1 cellular context compared by ENCODE assay signal in the genomic region with DNA sequence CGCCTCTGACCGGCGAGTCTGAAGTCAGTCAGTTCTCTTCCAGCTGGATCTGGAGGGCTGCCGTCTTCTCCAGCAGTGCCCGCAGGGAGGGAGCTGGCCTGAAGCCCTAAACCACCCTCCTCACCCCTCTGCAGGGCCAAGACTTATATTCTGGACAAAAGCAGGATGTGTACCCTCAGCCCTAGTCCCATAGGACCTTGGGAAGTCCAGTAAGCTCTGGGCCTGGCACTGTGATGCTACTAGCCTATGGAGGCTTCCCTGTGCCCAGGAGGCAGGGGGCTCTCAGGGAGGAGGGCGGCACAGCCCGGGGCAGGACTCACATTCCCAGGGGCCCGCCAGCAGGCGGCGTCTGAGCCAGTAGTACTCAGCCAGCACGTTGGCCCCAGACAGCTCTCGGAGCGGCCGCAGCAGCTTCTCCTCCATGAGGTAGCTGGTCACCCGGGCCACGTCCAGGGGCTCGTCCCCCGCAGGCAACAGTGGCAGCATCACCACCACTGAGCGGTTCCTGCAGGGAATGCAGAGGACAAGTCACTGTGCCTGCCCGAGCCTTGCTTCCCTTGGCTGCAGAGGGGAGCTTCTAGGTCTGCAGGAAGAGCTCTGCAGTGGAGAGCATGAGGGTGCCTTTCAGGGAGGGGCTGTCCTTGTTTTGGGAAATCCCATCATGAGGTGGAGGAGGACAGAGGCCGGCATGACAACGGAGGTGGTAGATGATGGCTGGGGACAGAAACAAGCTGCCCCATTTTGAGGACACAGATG.
A peak's percentile ranks its signal among the peaks of the same experiment; 100 is the strongest.
TF ChIP-seq lines count a peak whose summit lies in the region.

No MANE protein-coding gene starts in this region.

TF ChIP-seq in HepG2, 621 proteins besides CTCF, POLR2A, EP300 and RAD21 (continued from another document and continues in another):
- TF ChIP-seq, protein P1, sequence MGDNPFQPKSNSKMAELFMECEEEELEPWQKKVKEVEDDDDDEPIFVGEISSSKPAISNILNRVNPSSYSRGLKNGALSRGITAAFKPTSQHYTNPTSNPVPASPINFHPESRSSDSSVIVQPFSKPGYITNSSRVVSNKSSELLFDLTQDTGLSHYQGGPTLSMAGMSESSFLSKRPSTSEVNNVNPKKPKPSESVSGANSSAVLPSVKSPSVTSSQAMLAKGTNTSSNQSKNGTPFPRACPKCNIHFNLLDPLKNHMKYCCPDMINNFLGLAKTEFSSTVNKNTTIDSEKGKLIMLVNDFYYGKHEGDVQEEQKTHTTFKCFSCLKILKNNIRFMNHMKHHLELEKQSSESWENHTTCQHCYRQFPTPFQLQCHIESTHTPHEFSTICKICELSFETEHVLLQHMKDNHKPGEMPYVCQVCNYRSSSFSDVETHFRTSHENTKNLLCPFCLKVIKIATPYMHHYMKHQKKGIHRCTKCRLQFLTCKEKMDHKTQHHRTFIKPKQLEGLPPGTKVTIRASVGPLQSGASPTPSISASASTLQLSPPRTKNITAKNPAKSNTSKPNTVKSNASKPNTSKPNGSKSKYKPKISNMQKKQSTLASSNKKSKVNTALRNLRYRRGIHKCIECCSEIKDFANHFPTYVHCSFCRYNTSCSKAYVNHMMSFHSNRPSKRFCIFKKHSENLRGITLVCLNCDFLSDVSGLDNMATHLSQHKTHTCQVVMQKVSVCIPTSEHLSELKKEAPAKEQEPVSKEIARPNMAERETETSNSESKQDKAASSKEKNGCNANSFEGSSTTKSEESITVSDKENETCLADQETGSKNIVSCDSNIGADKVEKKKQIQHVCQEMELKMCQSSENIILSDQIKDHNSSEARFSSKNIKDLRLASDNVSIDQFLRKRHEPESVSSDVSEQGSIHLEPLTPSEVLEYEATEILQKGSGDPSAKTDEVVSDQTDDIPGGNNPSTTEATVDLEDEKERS (CRISPR knock-in tag; IDR thresholded peaks at IDR 0.05) = no peak
- TF ChIP-seq FOXP1 (IDR thresholded peaks at IDR 0.05) = no peak
- TF ChIP-seq FOXP1 (CRISPR knock-in tag; IDR thresholded peaks at IDR 0.05) = no peak
- TF ChIP-seq JUN (CRISPR knock-in tag; IDR thresholded peaks at IDR 0.05) = no peak
- TF ChIP-seq JARID2 (CRISPR knock-in tag; IDR thresholded peaks at IDR 0.05; ENCODE audit: insufficient replicate concordance) = peak; percentile 44
- no peak for TF ChIP-seq REXO4 (CRISPR knock-in tag; IDR thresholded peaks at IDR 0.05; ENCODE audit: borderline replicate concordance)
- peak; percentile 86; the same call in 1 of the 2 replicates for TF ChIP-seq KDM2A (CRISPR knock-in tag; IDR thresholded peaks at IDR 0.05; ENCODE audit: borderline replicate concordance, low read depth)
- TF ChIP-seq TMF1 (CRISPR knock-in tag; IDR thresholded peaks at IDR 0.05; ENCODE audit: low read depth) = no peak
- TF ChIP-seq ZNF101 (CRISPR knock-in tag; IDR thresholded peaks at IDR 0.05; ENCODE audit: borderline replicate concordance, low read depth) = no peak
- peak; percentile 67; the same call in 1 of the 2 replicates for TF ChIP-seq ZSCAN21 (CRISPR knock-in tag; IDR thresholded peaks at IDR 0.05; ENCODE audit: borderline replicate concordance)
- TF ChIP-seq, protein P2, sequence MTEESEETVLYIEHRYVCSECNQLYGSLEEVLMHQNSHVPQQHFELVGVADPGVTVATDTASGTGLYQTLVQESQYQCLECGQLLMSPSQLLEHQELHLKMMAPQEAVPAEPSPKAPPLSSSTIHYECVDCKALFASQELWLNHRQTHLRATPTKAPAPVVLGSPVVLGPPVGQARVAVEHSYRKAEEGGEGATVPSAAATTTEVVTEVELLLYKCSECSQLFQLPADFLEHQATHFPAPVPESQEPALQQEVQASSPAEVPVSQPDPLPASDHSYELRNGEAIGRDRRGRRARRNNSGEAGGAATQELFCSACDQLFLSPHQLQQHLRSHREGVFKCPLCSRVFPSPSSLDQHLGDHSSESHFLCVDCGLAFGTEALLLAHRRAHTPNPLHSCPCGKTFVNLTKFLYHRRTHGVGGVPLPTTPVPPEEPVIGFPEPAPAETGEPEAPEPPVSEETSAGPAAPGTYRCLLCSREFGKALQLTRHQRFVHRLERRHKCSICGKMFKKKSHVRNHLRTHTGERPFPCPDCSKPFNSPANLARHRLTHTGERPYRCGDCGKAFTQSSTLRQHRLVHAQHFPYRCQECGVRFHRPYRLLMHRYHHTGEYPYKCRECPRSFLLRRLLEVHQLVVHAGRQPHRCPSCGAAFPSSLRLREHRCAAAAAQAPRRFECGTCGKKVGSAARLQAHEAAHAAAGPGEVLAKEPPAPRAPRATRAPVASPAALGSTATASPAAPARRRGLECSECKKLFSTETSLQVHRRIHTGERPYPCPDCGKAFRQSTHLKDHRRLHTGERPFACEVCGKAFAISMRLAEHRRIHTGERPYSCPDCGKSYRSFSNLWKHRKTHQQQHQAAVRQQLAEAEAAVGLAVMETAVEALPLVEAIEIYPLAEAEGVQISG (CRISPR knock-in tag; IDR thresholded peaks at IDR 0.05) = peak; percentile 81
- TF ChIP-seq SRSF1 (optimal IDR thresholded peaks at IDR 0.05; ENCODE audit: low read depth, low read length) = no peak
- no peak for TF ChIP-seq RFX5 (IDR thresholded peaks at IDR 0.05; ENCODE audit: low read depth, low read length)
- no peak for TF ChIP-seq CBX1 (IDR thresholded peaks at IDR 0.05; ENCODE audit: low read depth)
- no peak for TF ChIP-seq ASH2L (IDR thresholded peaks at IDR 0.05; ENCODE audit: insufficient read length, low read depth, low read length)
- TF ChIP-seq, protein P3, sequence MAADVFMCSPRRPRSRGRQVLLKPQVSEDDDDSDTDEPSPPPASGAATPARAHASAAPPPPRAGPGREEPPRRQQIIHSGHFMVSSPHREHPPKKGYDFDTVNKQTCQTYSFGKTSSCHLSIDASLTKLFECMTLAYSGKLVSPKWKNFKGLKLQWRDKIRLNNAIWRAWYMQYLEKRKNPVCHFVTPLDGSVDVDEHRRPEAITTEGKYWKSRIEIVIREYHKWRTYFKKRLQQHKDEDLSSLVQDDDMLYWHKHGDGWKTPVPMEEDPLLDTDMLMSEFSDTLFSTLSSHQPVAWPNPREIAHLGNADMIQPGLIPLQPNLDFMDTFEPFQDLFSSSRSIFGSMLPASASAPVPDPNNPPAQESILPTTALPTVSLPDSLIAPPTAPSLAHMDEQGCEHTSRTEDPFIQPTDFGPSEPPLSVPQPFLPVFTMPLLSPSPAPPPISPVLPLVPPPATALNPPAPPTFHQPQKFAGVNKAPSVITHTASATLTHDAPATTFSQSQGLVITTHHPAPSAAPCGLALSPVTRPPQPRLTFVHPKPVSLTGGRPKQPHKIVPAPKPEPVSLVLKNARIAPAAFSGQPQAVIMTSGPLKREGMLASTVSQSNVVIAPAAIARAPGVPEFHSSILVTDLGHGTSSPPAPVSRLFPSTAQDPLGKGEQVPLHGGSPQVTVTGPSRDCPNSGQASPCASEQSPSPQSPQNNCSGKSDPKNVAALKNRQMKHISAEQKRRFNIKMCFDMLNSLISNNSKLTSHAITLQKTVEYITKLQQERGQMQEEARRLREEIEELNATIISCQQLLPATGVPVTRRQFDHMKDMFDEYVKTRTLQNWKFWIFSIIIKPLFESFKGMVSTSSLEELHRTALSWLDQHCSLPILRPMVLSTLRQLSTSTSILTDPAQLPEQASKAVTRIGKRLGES (CRISPR knock-in tag; IDR thresholded peaks at IDR 0.05; ENCODE audit: borderline replicate concordance) = no peak
- peak; percentile 93 for TF ChIP-seq ZNF263 (CRISPR knock-in tag; IDR thresholded peaks at IDR 0.05)
- TF ChIP-seq MLLT10 (CRISPR knock-in tag; IDR thresholded peaks at IDR 0.05) = no peak
- TF ChIP-seq, protein P4, sequence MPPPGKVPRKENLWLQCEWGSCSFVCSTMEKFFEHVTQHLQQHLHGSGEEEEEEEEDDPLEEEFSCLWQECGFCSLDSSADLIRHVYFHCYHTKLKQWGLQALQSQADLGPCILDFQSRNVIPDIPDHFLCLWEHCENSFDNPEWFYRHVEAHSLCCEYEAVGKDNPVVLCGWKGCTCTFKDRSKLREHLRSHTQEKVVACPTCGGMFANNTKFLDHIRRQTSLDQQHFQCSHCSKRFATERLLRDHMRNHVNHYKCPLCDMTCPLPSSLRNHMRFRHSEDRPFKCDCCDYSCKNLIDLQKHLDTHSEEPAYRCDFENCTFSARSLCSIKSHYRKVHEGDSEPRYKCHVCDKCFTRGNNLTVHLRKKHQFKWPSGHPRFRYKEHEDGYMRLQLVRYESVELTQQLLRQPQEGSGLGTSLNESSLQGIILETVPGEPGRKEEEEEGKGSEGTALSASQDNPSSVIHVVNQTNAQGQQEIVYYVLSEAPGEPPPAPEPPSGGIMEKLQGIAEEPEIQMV (CRISPR knock-in tag; IDR thresholded peaks at IDR 0.05; ENCODE audit: low read depth) = peak; percentile 75; the same call in 1 of the 2 replicates
- TF ChIP-seq CBFB (CRISPR knock-in tag; IDR thresholded peaks at IDR 0.05) = peak; percentile 19; the same call in 1 of the 2 replicates
- TF ChIP-seq, protein P5, sequence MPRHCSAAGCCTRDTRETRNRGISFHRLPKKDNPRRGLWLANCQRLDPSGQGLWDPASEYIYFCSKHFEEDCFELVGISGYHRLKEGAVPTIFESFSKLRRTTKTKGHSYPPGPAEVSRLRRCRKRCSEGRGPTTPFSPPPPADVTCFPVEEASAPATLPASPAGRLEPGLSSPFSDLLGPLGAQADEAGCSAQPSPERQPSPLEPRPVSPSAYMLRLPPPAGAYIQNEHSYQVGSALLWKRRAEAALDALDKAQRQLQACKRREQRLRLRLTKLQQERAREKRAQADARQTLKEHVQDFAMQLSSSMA (CRISPR knock-in tag; IDR thresholded peaks at IDR 0.05) = no peak
- TF ChIP-seq HCFC1 (IDR thresholded peaks at IDR 0.05; ENCODE audit: low read depth, low read length) = no peak
- TF ChIP-seq ZNF768 (CRISPR knock-in tag; IDR thresholded peaks at IDR 0.05) = peak; percentile 69
- TF ChIP-seq, protein P6, sequence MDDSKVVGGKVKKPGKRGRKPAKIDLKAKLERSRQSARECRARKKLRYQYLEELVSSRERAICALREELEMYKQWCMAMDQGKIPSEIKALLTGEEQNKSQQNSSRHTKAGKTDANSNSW (CRISPR knock-in tag; IDR thresholded peaks at IDR 0.05; ENCODE audit: borderline replicate concordance) = no peak
- peak; percentile 23 for TF ChIP-seq RBM39 (IDR thresholded peaks at IDR 0.05; ENCODE audit: low read depth, low read length, poor library complexity, severe bottlenecking)
- TF ChIP-seq HNRNPL (IDR thresholded peaks at IDR 0.05; ENCODE audit: low read depth, low read length) = peak; percentile 96
- no peak for TF ChIP-seq ZNF879 (CRISPR knock-in tag; IDR thresholded peaks at IDR 0.05)
- TF ChIP-seq ZNF264 (CRISPR knock-in tag; IDR thresholded peaks at IDR 0.05) = no peak
- no peak for TF ChIP-seq NFRKB (IDR thresholded peaks at IDR 0.05)
- TF ChIP-seq, protein P7, sequence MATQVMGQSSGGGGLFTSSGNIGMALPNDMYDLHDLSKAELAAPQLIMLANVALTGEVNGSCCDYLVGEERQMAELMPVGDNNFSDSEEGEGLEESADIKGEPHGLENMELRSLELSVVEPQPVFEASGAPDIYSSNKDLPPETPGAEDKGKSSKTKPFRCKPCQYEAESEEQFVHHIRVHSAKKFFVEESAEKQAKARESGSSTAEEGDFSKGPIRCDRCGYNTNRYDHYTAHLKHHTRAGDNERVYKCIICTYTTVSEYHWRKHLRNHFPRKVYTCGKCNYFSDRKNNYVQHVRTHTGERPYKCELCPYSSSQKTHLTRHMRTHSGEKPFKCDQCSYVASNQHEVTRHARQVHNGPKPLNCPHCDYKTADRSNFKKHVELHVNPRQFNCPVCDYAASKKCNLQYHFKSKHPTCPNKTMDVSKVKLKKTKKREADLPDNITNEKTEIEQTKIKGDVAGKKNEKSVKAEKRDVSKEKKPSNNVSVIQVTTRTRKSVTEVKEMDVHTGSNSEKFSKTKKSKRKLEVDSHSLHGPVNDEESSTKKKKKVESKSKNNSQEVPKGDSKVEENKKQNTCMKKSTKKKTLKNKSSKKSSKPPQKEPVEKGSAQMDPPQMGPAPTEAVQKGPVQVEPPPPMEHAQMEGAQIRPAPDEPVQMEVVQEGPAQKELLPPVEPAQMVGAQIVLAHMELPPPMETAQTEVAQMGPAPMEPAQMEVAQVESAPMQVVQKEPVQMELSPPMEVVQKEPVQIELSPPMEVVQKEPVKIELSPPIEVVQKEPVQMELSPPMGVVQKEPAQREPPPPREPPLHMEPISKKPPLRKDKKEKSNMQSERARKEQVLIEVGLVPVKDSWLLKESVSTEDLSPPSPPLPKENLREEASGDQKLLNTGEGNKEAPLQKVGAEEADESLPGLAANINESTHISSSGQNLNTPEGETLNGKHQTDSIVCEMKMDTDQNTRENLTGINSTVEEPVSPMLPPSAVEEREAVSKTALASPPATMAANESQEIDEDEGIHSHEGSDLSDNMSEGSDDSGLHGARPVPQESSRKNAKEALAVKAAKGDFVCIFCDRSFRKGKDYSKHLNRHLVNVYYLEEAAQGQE (IDR thresholded peaks at IDR 0.05; ENCODE audit: borderline replicate concordance in 1 of 2, low read depth in 1 of 2, low read length in 2 of 2) = no peak
- TF ChIP-seq HOXA9 (CRISPR knock-in tag; IDR thresholded peaks at IDR 0.05; ENCODE audit: borderline replicate concordance) = peak; percentile 75; the same call in 1 of the 2 replicates
- TF ChIP-seq SUZ12 (IDR thresholded peaks at IDR 0.05; ENCODE audit: low read depth, low read length) = no peak
- TF ChIP-seq ATAD3A (CRISPR knock-in tag; IDR thresholded peaks at IDR 0.05) = no peak
- TF ChIP-seq IRX3 (CRISPR knock-in tag; IDR thresholded peaks at IDR 0.05; ENCODE audit: borderline replicate concordance, low read depth) = no peak
- TF ChIP-seq, protein P8, sequence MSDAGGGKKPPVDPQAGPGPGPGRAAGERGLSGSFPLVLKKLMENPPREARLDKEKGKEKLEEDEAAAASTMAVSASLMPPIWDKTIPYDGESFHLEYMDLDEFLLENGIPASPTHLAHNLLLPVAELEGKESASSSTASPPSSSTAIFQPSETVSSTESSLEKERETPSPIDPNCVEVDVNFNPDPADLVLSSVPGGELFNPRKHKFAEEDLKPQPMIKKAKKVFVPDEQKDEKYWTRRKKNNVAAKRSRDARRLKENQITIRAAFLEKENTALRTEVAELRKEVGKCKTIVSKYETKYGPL (CRISPR knock-in tag; IDR thresholded peaks at IDR 0.05) = no peak
- 0 out of 2 replicates have a peak, but pooled peaks have one; percentile 36 for TF ChIP-seq ZSCAN20 (CRISPR knock-in tag; IDR thresholded peaks at IDR 0.05; ENCODE audit: borderline replicate concordance)
- TF ChIP-seq POGZ (CRISPR knock-in tag; IDR thresholded peaks at IDR 0.05) = peak; percentile 51; the same call in 1 of the 2 replicates
- TF ChIP-seq, protein P9, sequence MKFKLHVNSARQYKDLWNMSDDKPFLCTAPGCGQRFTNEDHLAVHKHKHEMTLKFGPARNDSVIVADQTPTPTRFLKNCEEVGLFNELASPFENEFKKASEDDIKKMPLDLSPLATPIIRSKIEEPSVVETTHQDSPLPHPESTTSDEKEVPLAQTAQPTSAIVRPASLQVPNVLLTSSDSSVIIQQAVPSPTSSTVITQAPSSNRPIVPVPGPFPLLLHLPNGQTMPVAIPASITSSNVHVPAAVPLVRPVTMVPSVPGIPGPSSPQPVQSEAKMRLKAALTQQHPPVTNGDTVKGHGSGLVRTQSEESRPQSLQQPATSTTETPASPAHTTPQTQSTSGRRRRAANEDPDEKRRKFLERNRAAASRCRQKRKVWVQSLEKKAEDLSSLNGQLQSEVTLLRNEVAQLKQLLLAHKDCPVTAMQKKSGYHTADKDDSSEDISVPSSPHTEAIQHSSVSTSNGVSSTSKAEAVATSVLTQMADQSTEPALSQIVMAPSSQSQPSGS (CRISPR knock-in tag; IDR thresholded peaks at IDR 0.05) = no peak
